8 cellular contexts compared by ENCODE assay signal in the genomic region with DNA sequence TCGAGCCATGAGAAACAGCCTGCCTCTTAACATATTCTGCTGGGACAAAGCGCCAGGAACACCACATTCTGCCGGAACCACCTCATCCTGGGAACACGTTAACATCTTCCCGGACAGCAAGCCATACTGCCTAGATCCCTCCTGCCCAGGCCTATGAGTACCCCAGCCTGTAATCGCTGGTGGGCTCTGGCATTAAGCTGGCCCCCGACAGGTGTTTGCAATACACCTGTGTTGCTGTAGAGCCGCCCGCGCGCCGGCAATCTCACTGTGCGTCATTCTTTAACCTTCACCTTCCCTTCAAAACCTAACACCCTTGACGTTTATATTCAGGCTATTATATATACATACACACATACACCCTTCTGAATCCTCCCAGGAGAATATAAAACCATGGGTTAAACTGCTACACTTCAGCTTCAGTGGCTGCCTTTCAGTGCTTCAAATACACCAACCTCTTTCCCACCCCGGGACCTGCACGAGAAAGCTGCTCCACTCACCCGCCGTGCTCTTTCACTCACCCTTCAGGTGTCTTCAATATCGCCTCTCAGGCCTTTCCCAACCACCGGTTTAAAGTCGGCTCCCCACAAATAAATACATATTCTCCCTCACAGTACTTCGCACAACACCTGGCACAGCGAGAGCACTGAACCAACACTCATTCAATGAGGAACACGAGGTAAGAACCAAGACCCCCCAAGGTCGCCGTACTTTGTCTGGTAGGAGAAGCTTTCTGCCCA. TPM values are rescaled to one million over a fixed set of nuclear protein-coding genes. Genes with fewer than 3 reads are reported as not detected.
DNase-seq lines count a peak whose midpoint lies in the region; ATAC-seq and TF ChIP-seq lines count a peak whose summit lies in the region.

No MANE protein-coding gene starts in this region.

- peaks cover 22 to 41% (median 33%) of the 10 kb centered on the region in 3 donors for H3K4me1 Mint-ChIP-seq in CD8-positive, alpha-beta memory T cell
- H3K4me1 Mint-ChIP-seq in endodermal cell: peaks cover 37% of the 10 kb centered on the region

- peak overlapping the region; percentile 85 to 95 (median 86) for H3K4me3 Mint-ChIP-seq in CD8-positive, alpha-beta memory T cell
- H3K4me3 Mint-ChIP-seq in endodermal cell: peak overlapping the region; percentile 87

- H3K4me1 ChIP-seq in CD8-positive, alpha-beta memory T cell (ENCODE audit: insufficient read depth, low read length): peaks cover 18% of the 10 kb centered on the region
- peaks cover 10% of the 10 kb centered on the region for H3K4me1 ChIP-seq in endodermal cell (ENCODE audit: control insufficient read depth, insufficient read depth, low read length)
- peaks cover 17% of the 10 kb centered on the region for H3K4me1 ChIP-seq in neuron (ENCODE audit: insufficient read depth, low read length)

- ATAC-seq in HG03520 (IDR thresholded peaks at IDR 0.05; ENCODE audit: unreplicated experiment): no peak

- H3K9me3 Mint-ChIP-seq in CD8-positive, alpha-beta memory T cell: no peaks in the 10 kb centered on the region
- no peaks in the 10 kb centered on the region for H3K9me3 Mint-ChIP-seq in endodermal cell

- H3K27me3 ChIP-seq in CD8-positive, alpha-beta memory T cell (ENCODE audit: insufficient read depth, low read length, poor library complexity, severe bottlenecking): peaks cover 4% of the 10 kb centered on the region
- H3K27me3 ChIP-seq in endodermal cell (ENCODE audit: control insufficient read depth, insufficient read depth, low read length, poor library complexity, severe bottlenecking): no peaks in the 10 kb centered on the region
- H3K27me3 ChIP-seq in neuron (ENCODE audit: insufficient read depth, low read length): no peaks in the 10 kb centered on the region

- no peaks in the 10 kb centered on the region for H3K36me3 ChIP-seq in CD8-positive, alpha-beta memory T cell (ENCODE audit: insufficient read depth, low read length)
- H3K36me3 ChIP-seq in endodermal cell (ENCODE audit: control insufficient read depth, insufficient read depth, low read length): peaks cover 19% of the 10 kb centered on the region
- H3K36me3 ChIP-seq in neuron (ENCODE audit: insufficient read depth, low read length): peaks cover 18% of the 10 kb centered on the region

- H3K27ac ChIP-seq in CD8-positive, alpha-beta memory T cell (ENCODE audit: low read depth, low read length): peak overlapping the region; percentile 81
- H3K27ac ChIP-seq in endodermal cell (ENCODE audit: low read depth, low read length): no peak overlapping the region

- TF ChIP-seq CTCF in endodermal cell (conservative IDR thresholded peaks at IDR 0.05): no peak

- peak overlapping the region; percentile 92 for H3K4me3 ChIP-seq in CD8-positive, alpha-beta memory T cell (ENCODE audit: low read length)
- peak overlapping the region; percentile 96 for H3K4me3 ChIP-seq in endodermal cell (ENCODE audit: low read length)
- H3K4me3 ChIP-seq in neuron (ENCODE audit: low read length): peak overlapping the region; percentile 90

- POLR2A ChIA-PET in CD8-positive, alpha-beta memory T cell (lab: Charles Lee): interaction anchor here (0.6 kb wide), 1 partner anchor 218 kb away, joined by 3 read pairs; no protein-coding TSS in a partner anchor

- peaks cover 0 to 20% (median 0%) of the 10 kb centered on the region in 3 donors for H3K36me3 Mint-ChIP-seq in CD8-positive, alpha-beta memory T cell
- peaks cover 23% of the 10 kb centered on the region for H3K36me3 Mint-ChIP-seq in endodermal cell (ENCODE audit: low read depth)

- no peaks in the 10 kb centered on the region for H3K9me3 ChIP-seq in CD8-positive, alpha-beta memory T cell (ENCODE audit: low read length)
- H3K9me3 ChIP-seq in endodermal cell (ENCODE audit: control insufficient read depth, low read length) (no peaks in the 10 kb centered on the region), neuron (ENCODE audit: low read length) (no peaks in the 10 kb centered on the region)

- H3K27ac Mint-ChIP-seq in CD8-positive, alpha-beta memory T cell: peak overlapping the region; percentile 58 to 99 (median 92)
- peak overlapping the region; percentile 97 for H3K27ac Mint-ChIP-seq in endodermal cell

- WGBS in endodermal cell (ENCODE audit: insufficient coverage in 1 of 2, insufficient read length in 1 of 2), 2 experiments: 56 to 59% methylated on average over 22 to 26 of the region's 26 CpGs

- peaks cover 9 to 27% of the 10 kb centered on the region in 2 donors for H3K27me3 Mint-ChIP-seq in CD8-positive, alpha-beta memory T cell
- H3K27me3 Mint-ChIP-seq in endodermal cell (ENCODE audit: insufficient read depth): peaks cover 15% of the 10 kb centered on the region

- no peak for DNase-seq in CD8-positive, alpha-beta memory T cell
- DNase-seq in NCI-H526 (lab: John Stamatoyannopoulos, UW) (peak; percentile 52), endodermal cell (no peak), NCI-H774 (lab: John Stamatoyannopoulos, UW) (no peak), DMS 273 (lab: John Stamatoyannopoulos, UW; ENCODE audit: unreplicated experiment) (no peak), germinal center (ENCODE audit: low spot score) (no peak)

- CTCF ChIA-PET in CD8-positive, alpha-beta memory T cell (lab: Charles Lee): interaction anchor here (0.8 kb wide), 1 partner anchor 13 kb away, joined by 5 read pairs; no protein-coding TSS in a partner anchor

- H3K9ac ChIP-seq in endodermal cell (ENCODE audit: extremely low read depth, low read length, poor library complexity, severe bottlenecking): peak overlapping the region; percentile 92

- H2AFZ ChIP-seq in neuron (ENCODE audit: low read depth, low read length): peak overlapping the region; percentile 88

RNA-seq across cellular contexts. Expression of a gene that starts 1.0 kb away (rescaled TPM):
- total RNA-seq in CD8-positive, alpha-beta memory T cell: 10 to 100 TPM; 12.4 to 16.8 TPM
- 8.5 TPM for polyA plus RNA-seq in CD8-positive, alpha-beta memory T cell
- total RNA-seq in endodermal cell: 10 to 100 TPM; 38.8 to 47.1 TPM
- 33.2 TPM for polyA plus RNA-seq in endodermal cell (2013, experiment 1 of 2)
- 32.9 TPM for polyA plus RNA-seq in endodermal cell (2013, experiment 2 of 2)

Comparison
In these comparisons a context has a peak if more than half of its experiments do, and no peak if none do; other contexts are left out.
1. DNase-seq: peak in NCI-H526 (2 of 2); none in CD8-positive, alpha-beta memory T cell (0 of 5), endodermal cell (single experiment), NCI-H774 (single experiment), DMS 273 (single experiment) and germinal center (single experiment).
2. Peak in every context shown above with its lines, with median percentiles within 50 percentile points of each other: H3K4me3 ChIP-seq.